ENCODE assay signal across 19 cellular contexts in the genomic region with DNA sequence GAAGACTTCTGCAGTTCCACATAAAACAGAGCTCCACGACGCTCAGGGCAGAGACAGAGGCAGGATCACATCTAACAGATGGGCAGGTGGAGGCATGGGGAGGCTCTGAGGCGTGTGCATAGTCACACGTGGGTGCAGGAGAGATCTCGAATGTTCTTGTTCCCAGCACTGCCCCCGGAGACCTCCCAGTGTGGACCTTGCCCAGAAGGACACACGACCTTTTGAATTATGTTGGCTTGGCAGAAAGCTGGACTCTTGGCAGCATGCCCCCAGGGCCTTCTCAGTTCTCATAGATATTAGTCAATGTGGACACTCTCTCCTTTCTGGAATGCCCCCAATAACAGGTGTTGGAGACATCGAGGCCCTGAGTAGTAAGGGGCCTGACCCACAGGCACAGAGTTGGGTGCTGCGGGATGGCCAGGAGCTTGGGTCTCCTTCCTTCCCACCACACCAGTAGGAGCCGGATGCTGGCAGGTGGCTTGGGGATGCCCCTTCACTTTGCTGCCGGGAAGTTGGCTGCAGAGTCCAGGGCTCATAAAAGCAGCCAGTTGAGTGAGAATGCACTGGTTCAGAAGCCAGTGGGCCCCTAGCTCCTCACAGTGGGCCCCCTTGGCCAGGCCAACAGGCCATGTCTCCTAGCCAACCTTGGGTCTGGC. TPM values are rescaled to one million over a fixed set of nuclear protein-coding genes. Genes with fewer than 3 reads are reported as not detected.
DNase-seq lines count a peak whose midpoint lies in the region; ATAC-seq and TF ChIP-seq lines count a peak whose summit lies in the region.
"Had no signal": no experiment of that assay in that cellular context is flagged by ENCODE, and none has a peak within 500 bp of the region (broad histone marks: within the 10 kb centered on the region; RNA-seq: fewer than 3 reads in every experiment).

No MANE protein-coding gene starts in this region.

- no peak overlapping the region for H3K9ac ChIP-seq in neuronal stem cell (ENCODE audit: low read depth, low read length, poor library complexity)
- H3K9ac ChIP-seq: BLaER1 had no signal

- peaks cover under 1% of the 10 kb centered on the region for H3K9me3 Mint-ChIP-seq in natural killer cell treated with Interleukin-12 subunit alpha and Interleukin-12 subunit beta and Interleukin-15 and Interleukin-18, amount 100 ng/mL, for 72 hours
- H3K9me3 Mint-ChIP-seq in natural killer cell, result no peaks in the 10 kb centered on the region
- H3K9me3 Mint-ChIP-seq in activated CD4-positive, alpha-beta T cell treated with anti-CD3 and anti-CD28 coated beads, Interleukin-2, amount 10 ng/mL, durations not matched to agents 7 days and 5 days, result no peaks in the 10 kb centered on the region
- H3K9me3 Mint-ChIP-seq: CD8-positive, alpha-beta T cell; GM23338 had no signal

- H3K4ac ChIP-seq in neuronal stem cell (ENCODE audit: low read length), result no peak overlapping the region

- peak overlapping the region in 3 of 4 donors; percentile 8 to 48 (median 31) for H3K27ac ChIP-seq in body of pancreas
- H3K27ac ChIP-seq in neuronal stem cell (replicated peaks; ENCODE audit: low read length), result no peak overlapping the region
- H3K27ac ChIP-seq in effector memory CD4-positive, alpha-beta T cell (ENCODE audit: insufficient read depth, low read length, poor library complexity, severe bottlenecking), result no peak overlapping the region
- H3K27ac ChIP-seq: BLaER1 had no signal

- CTCF ChIA-PET in activated CD4-positive, alpha-beta T cell treated with anti-CD3 and anti-CD28 coated beads, Interleukin-2, amount 10 ng/mL, durations not matched to agents 7 days and 5 days (lab: Charles Lee), result interaction anchor here (0.6 to 0.7 kb wide), 2 partner anchors 22 to 292 kb away, joined by 3 read pairs; no protein-coding TSS in a partner anchor

- H3K27me3 ChIP-seq in body of pancreas (no peaks in the 10 kb centered on the region), neuronal stem cell (ENCODE audit: control insufficient read depth in 3 of 3, insufficient read depth in 3 of 3, low read depth in 1 of 3, low read length in 3 of 3) (peaks cover 0 to 2% (median 0%) of the 10 kb centered on the region in 3 experiments)
- H3K27me3 ChIP-seq in effector memory CD4-positive, alpha-beta T cell (replicated peaks; ENCODE audit: control insufficient read depth, insufficient read depth, low read length, poor library complexity, severe bottlenecking), result no peaks in the 10 kb centered on the region
- H3K27me3 ChIP-seq: BLaER1 had no signal

- H3K4me3 ChIP-seq in body of pancreas, result no peak overlapping the region
- no peak overlapping the region for H3K4me3 ChIP-seq in neuronal stem cell (ENCODE audit: low read length in 2 of 2)
- H3K4me3 ChIP-seq in effector memory CD4-positive, alpha-beta T cell (ENCODE audit: insufficient read depth, low read depth, low read length, poor library complexity, severe bottlenecking), result no peak overlapping the region
- H3K4me3 ChIP-seq: A549, BLaER1, GM23338 had no signal

- peaks cover 6 to 7% of the 10 kb centered on the region in 2 donors for H3K27me3 Mint-ChIP-seq in natural killer cell treated with Interleukin-12 subunit alpha and Interleukin-12 subunit beta and Interleukin-15 and Interleukin-18, amount 100 ng/mL, for 72 hours
- peaks cover 3 to 17% of the 10 kb centered on the region in 2 donors for H3K27me3 Mint-ChIP-seq in natural killer cell (ENCODE audit: low read depth in 2 of 2)
- no peaks in the 10 kb centered on the region for H3K27me3 Mint-ChIP-seq in activated CD4-positive, alpha-beta T cell treated with anti-CD3 and anti-CD28 coated beads, Interleukin-2, amount 10 ng/mL, durations not matched to agents 7 days and 5 days

- H2BK5ac ChIP-seq in neuronal stem cell (ENCODE audit: low read length), result no peak overlapping the region

- no peak overlapping the region for H3K23ac ChIP-seq in neuronal stem cell (ENCODE audit: low read depth, low read length, poor library complexity)

- H3K27ac Mint-ChIP-seq in natural killer cell treated with Interleukin-12 subunit alpha and Interleukin-12 subunit beta and Interleukin-15 and Interleukin-18, amount 100 ng/mL, for 72 hours, result peak overlapping the region; percentile 37 to 70
- H3K27ac Mint-ChIP-seq in natural killer cell, result no peak overlapping the region
- H3K27ac Mint-ChIP-seq in activated CD4-positive, alpha-beta T cell treated with anti-CD3 and anti-CD28 coated beads, Interleukin-2, amount 10 ng/mL, durations not matched to agents 7 days and 5 days, result no peak overlapping the region
- H3K27ac Mint-ChIP-seq: CD8-positive, alpha-beta T cell; GM23338 had no signal

- no peaks in the 10 kb centered on the region for H3K79me1 ChIP-seq in neuronal stem cell (ENCODE audit: low read depth, low read length)

- no peak for TF ChIP-seq CTCF in natural killer cell (IDR thresholded peaks at IDR 0.05)
- no peak for TF ChIP-seq CTCF in body of pancreas (IDR thresholded peaks at IDR 0.05)

- H3K4me1 ChIP-seq in body of pancreas (peaks cover 12% of the 10 kb centered on the region), neuronal stem cell (ENCODE audit: control insufficient read depth in 2 of 2, insufficient read depth in 1 of 2, low read depth in 1 of 2, low read length in 2 of 2) (peaks cover 0 to 3% of the 10 kb centered on the region in 2 donors)
- H3K4me1 ChIP-seq in effector memory CD4-positive, alpha-beta T cell (ENCODE audit: control insufficient read depth, insufficient read depth, low read length, poor library complexity, severe bottlenecking), result peaks cover 10% of the 10 kb centered on the region

- no peak overlapping the region for H2BK12ac ChIP-seq in neuronal stem cell (ENCODE audit: low read length)

- ATAC-seq in natural killer cell treated with Interleukin-12 subunit alpha and Interleukin-12 subunit beta and Interleukin-15 and Interleukin-18, amount 100 ng/mL, for 72 hours, result no peak
- no peak for ATAC-seq in natural killer cell
- peak; percentile 61 for ATAC-seq in body of pancreas
- ATAC-seq: A549; CD8-positive, alpha-beta T cell; GM23338; HCT116 had no signal

- no peak overlapping the region for H4K8ac ChIP-seq in neuronal stem cell (ENCODE audit: low read depth, low read length)

- peak overlapping the region; percentile 25 for H3K18ac ChIP-seq in neuronal stem cell (ENCODE audit: low read length)

- TF ChIP-seq POLR2A in body of pancreas (IDR thresholded peaks at IDR 0.05), result no peak

- H3K4me2 ChIP-seq in neuronal stem cell (ENCODE audit: insufficient read depth, low read length, poor library complexity, severe bottlenecking), result no peak overlapping the region
- H3K4me2 ChIP-seq: A549, BLaER1, GM23338 had no signal

- DNase-seq in natural killer cell treated with Interleukin-12 subunit alpha and Interleukin-12 subunit beta and Interleukin-15 and Interleukin-18, amount 100 ng/mL, for 72 hours (ENCODE audit: low spot score), result no peak
- DNase-seq in natural killer cell (no peak), body of pancreas (peak in 3 of 4 donors; percentile 38 to 65 (median 58)), neuronal stem cell (ENCODE audit: low spot score) (no peak), putamen (ENCODE audit: low spot score) (no peak)
- DNase-seq in effector memory CD4-positive, alpha-beta T cell, result no peak
- DNase-seq in activated CD4-positive, alpha-beta T cell treated with anti-CD3 and anti-CD28 coated beads, Interleukin-2, amount 10 ng/mL, durations not matched to agents 7 days and 5 days, result no peak
- DNase-seq: Calu3; CD8-positive, alpha-beta T cell; GF-D8; KG1; NCI-H1436; NCI-H2029 treated with DMSO at 0.1 percent for 48 hours; NCI-H2171; NCI-H748 treated with DMSO at 0.1 percent for 48 hours had no signal

- no peaks in the 10 kb centered on the region for H3K36me3 ChIP-seq in body of pancreas (replicated peaks in 1 of 2; ENCODE audit: insufficient read depth in 1 of 2, low read depth in 2 of 2)
- H3K36me3 ChIP-seq in neuronal stem cell (replicated peaks in 1 of 2; ENCODE audit: control insufficient read depth in 2 of 2, insufficient read depth in 2 of 2, low read length in 2 of 2), result no peaks in the 10 kb centered on the region
- no peaks in the 10 kb centered on the region for H3K36me3 ChIP-seq in effector memory CD4-positive, alpha-beta T cell (ENCODE audit: control insufficient read depth, insufficient read depth, low read length)
- H3K36me3 ChIP-seq: BLaER1 had no signal

- no peak overlapping the region for H2AFZ ChIP-seq in neuronal stem cell (ENCODE audit: low read length)
- H2AFZ ChIP-seq: GM23338 had no signal

- H3K4me1 Mint-ChIP-seq in natural killer cell treated with Interleukin-12 subunit alpha and Interleukin-12 subunit beta and Interleukin-15 and Interleukin-18, amount 100 ng/mL, for 72 hours (ENCODE audit: low read depth in 2 of 2), result peaks cover 33 to 41% of the 10 kb centered on the region in 2 donors
- H3K4me1 Mint-ChIP-seq in natural killer cell, result peaks cover 15 to 30% of the 10 kb centered on the region in 2 donors
- peaks cover 7% of the 10 kb centered on the region for H3K4me1 Mint-ChIP-seq in activated CD4-positive, alpha-beta T cell treated with anti-CD3 and anti-CD28 coated beads, Interleukin-2, amount 10 ng/mL, durations not matched to agents 7 days and 5 days
- H3K4me1 Mint-ChIP-seq: GM23338 had no signal

- peak overlapping the region; percentile 42 for H2AK5ac ChIP-seq in neuronal stem cell (ENCODE audit: low read depth, low read length)

- no peak overlapping the region for H2BK15ac ChIP-seq in neuronal stem cell (ENCODE audit: low read length)

- no peak overlapping the region for H3K14ac ChIP-seq in neuronal stem cell (ENCODE audit: low read length)

- H3K9me3 ChIP-seq in body of pancreas, result no peaks in the 10 kb centered on the region
- H3K9me3 ChIP-seq in neuronal stem cell (replicated peaks in 1 of 2; ENCODE audit: control insufficient read depth in 2 of 2, insufficient read depth in 1 of 2, low read depth in 1 of 2, low read length in 2 of 2), result no peaks in the 10 kb centered on the region
- no peaks in the 10 kb centered on the region for H3K9me3 ChIP-seq in effector memory CD4-positive, alpha-beta T cell (ENCODE audit: control insufficient read depth, low read length)
- H3K9me3 ChIP-seq: A549, BLaER1 had no signal

- H3K4me3 Mint-ChIP-seq in natural killer cell treated with Interleukin-12 subunit alpha and Interleukin-12 subunit beta and Interleukin-15 and Interleukin-18, amount 100 ng/mL, for 72 hours, result no peak overlapping the region
- no peak overlapping the region for H3K4me3 Mint-ChIP-seq in natural killer cell
- no peak overlapping the region for H3K4me3 Mint-ChIP-seq in activated CD4-positive, alpha-beta T cell treated with anti-CD3 and anti-CD28 coated beads, Interleukin-2, amount 10 ng/mL, durations not matched to agents 7 days and 5 days
- H3K4me3 Mint-ChIP-seq: CD8-positive, alpha-beta T cell; GM23338 had no signal

- no peak overlapping the region for H4K91ac ChIP-seq in neuronal stem cell (ENCODE audit: low read depth, low read length, poor library complexity)

- intact Hi-C loops in natural killer cell (cut with micrococcal nuclease), result no loop called here
- intact Hi-C loops in body of pancreas (cut with DNase I), result no loop called here

- POLR2A ChIA-PET in activated CD4-positive, alpha-beta T cell treated with anti-CD3 and anti-CD28 coated beads, Interleukin-2, amount 10 ng/mL, durations not matched to agents 7 days and 5 days (lab: Charles Lee), result no interaction called here

- no peaks in the 10 kb centered on the region for H3K36me3 Mint-ChIP-seq in natural killer cell treated with Interleukin-12 subunit alpha and Interleukin-12 subunit beta and Interleukin-15 and Interleukin-18, amount 100 ng/mL, for 72 hours
- no peaks in the 10 kb centered on the region for H3K36me3 Mint-ChIP-seq in natural killer cell
- H3K36me3 Mint-ChIP-seq in activated CD4-positive, alpha-beta T cell treated with anti-CD3 and anti-CD28 coated beads, Interleukin-2, amount 10 ng/mL, durations not matched to agents 7 days and 5 days (ENCODE audit: low read depth), result no peaks in the 10 kb centered on the region
- H3K36me3 Mint-ChIP-seq: CD8-positive, alpha-beta T cell had no signal

- 13 to 37% methylated on average over 7 to 11 of the region's 11 CpGs for WGBS in body of pancreas, 2 donors
- no CpG with 5 or more reads among the region's 11 CpGs for WGBS in neuronal stem cell (ENCODE audit: extremely low coverage in 2 of 2, insufficient read length in 2 of 2, insufficient replicate concordance in 1 of 2), 2 donors

- no peak overlapping the region for H2BK120ac ChIP-seq in neuronal stem cell (ENCODE audit: low read depth, low read length)

RNA-seq across cellular contexts. Expression of a gene that starts 12.1 kb away (rescaled TPM):
- not detected for total RNA-seq in natural killer cell treated with Interleukin-12 subunit alpha and Interleukin-12 subunit beta and Interleukin-15 and Interleukin-18, amount 100 ng/mL, for 72 hours
- total RNA-seq in natural killer cell (1 to 10 TPM in 2 of 3 donors, not detected in 1; 1.1 to 1.2 TPM), body of pancreas (1 to 10 TPM; 2.3 to 7.0 TPM)
- polyA plus RNA-seq in neuronal stem cell (2013, experiment 1 of 2), result 0.08 TPM
- polyA plus RNA-seq in neuronal stem cell (2013, experiment 2 of 2), result 0.26 TPM
- total RNA-seq in activated CD4-positive, alpha-beta T cell treated with anti-CD3 and anti-CD28 coated beads, Interleukin-2, amount 10 ng/mL, durations not matched to agents 7 days and 5 days, result not detected
- polyA plus RNA-seq: GM23338 had no signal

Comparison
In these comparisons a context has a peak if more than half of its experiments do, and no peak if none do; other contexts are left out.
1. H3K27ac Mint-ChIP-seq: peak in natural killer cell treated with Interleukin-12 subunit alpha and Interleukin-12 subunit beta and Interleukin-15 and Interleukin-18, amount 100 ng/mL, for 72 hours (2 of 2); none in natural killer cell (0 of 2) and activated CD4-positive, alpha-beta T cell treated with anti-CD3 and anti-CD28 coated beads, Interleukin-2, amount 10 ng/mL, durations not matched to agents 7 days and 5 days (single experiment).
2. DNase-seq: peak in body of pancreas (3 of 4); none in natural killer cell treated with Interleukin-12 subunit alpha and Interleukin-12 subunit beta and Interleukin-15 and Interleukin-18, amount 100 ng/mL, for 72 hours (single experiment), natural killer cell (single experiment), neuronal stem cell (single experiment), effector memory CD4-positive, alpha-beta T cell (0 of 3), putamen (single experiment) and activated CD4-positive, alpha-beta T cell treated with anti-CD3 and anti-CD28 coated beads, Interleukin-2, amount 10 ng/mL, durations not matched to agents 7 days and 5 days (single experiment).
3. H3K27ac ChIP-seq: peak in body of pancreas (3 of 4); none in neuronal stem cell (single experiment) and effector memory CD4-positive, alpha-beta T cell (single experiment).